1 cellular context compared by ENCODE assay signal in genomic region chr15:29058903-29059539, GRCh38.
TF ChIP-seq lines count a peak whose summit lies in the region.

No MANE protein-coding gene starts in this region.

TF ChIP-seq in H1, 55 proteins besides CTCF, POLR2A, EP300 and RAD21:
- TF ChIP-seq POLR2AphosphoS5 (IDR thresholded peaks at IDR 0.05; ENCODE audit: low read depth, low read length) = no peak
- TF ChIP-seq SP2 (IDR thresholded peaks at IDR 0.05; ENCODE audit: low read length) = no peak
- no peak for TF ChIP-seq RNF2 (IDR thresholded peaks at IDR 0.05; ENCODE audit: borderline replicate concordance, low read depth, low read length, missing control alignments, poor library complexity, severe bottlenecking)
- no peak for TF ChIP-seq SUZ12 (IDR thresholded peaks at IDR 0.05; ENCODE audit: low read length)
- no peak for TF ChIP-seq CHD7 (IDR thresholded peaks at IDR 0.05; ENCODE audit: insufficient replicate concordance, low read length)
- no peak for TF ChIP-seq BCL11A (IDR thresholded peaks at IDR 0.05; ENCODE audit: low read depth in 2 of 2, low read length in 2 of 2)
- TF ChIP-seq MAX (IDR thresholded peaks at IDR 0.05) = peak; percentile 49; the same call in 1 of the 2 replicates
- TF ChIP-seq BRCA1 (IDR thresholded peaks at IDR 0.05; ENCODE audit: low read depth, low read length) = no peak
